In the genomic region with DNA sequence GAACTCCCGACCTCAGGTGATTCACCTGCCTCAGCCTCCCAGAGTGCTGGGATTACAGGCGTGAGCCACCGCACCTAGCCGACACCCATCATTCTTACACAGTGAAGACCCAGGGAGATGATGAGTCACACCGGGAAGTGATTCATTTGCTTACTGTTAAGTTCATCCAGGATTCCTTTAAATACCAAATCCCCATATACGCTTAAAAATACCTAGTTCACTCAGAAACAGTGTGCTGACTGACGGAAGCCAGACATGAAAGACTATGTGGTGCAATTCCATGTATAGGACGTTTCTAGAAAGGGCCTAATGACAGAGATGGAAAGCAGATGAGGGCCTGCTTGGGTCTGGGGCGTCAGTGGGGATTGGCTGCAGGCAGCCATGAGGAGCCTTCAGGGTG, we compare ENCODE assay signal across 13 cellular contexts.
DNase-seq lines count a peak whose midpoint lies in the region; ATAC-seq and TF ChIP-seq lines count a peak whose summit lies in the region.
"Had no signal": no experiment of that assay in that cellular context is flagged by ENCODE, and none has a peak within 500 bp of the region (broad histone marks: within the 10 kb centered on the region; RNA-seq: fewer than 3 reads in every experiment).

No MANE protein-coding gene starts in this region.

- DNase-seq in EH (ENCODE audit: low read depth) (peak; percentile 90), HT-29 (ENCODE audit: low spot score) (peak; percentile 9), astrocyte of the cerebellum (ENCODE audit: low read depth) (peak; percentile 62), lung microvascular endothelial cell (ENCODE audit: low read depth in 2 of 2) (peak; percentile 26 to 86), left cardiac atrium (no peak), occipital lobe (lab: John Stamatoyannopoulos, UW) (no peak), uterus (no peak)
- DNase-seq: activated CD4-positive, alpha-beta T cell treated with anti-CD3 and anti-CD28 coated beads for 4 hours; COR-L47; NCI-H1105 treated with DMSO at 0.1 percent for 48 hours; NCI-H526 treated with DMSO at 0.1 percent for 48 hours had no signal

- TF ChIP-seq CTCF in astrocyte of the cerebellum (IDR thresholded peaks at IDR 0.05; ENCODE audit: low read depth, low read length, missing control alignments) (no peak), uterus (IDR thresholded peaks at IDR 0.05) (no peak)

- no peak for ATAC-seq in GM21576 (IDR thresholded peaks at IDR 0.05; ENCODE audit: unreplicated experiment)
- no peak for ATAC-seq in left cardiac atrium

- no peak overlapping the region for H3K27ac ChIP-seq in uterus
- H3K27ac ChIP-seq: HL-60 had no signal

- H3K9me3 ChIP-seq in uterus, result no peaks in the 10 kb centered on the region

- intact Hi-C loops in left cardiac atrium (cut with DNase I) (no loop called here), uterus (cut with DNase I; ENCODE audit: low total_unique reads) (no loop called here)

- H3K4me3 ChIP-seq in astrocyte of the cerebellum (ENCODE audit: low read depth, low read length) (no peak overlapping the region), uterus (no peak overlapping the region)

- no peaks in the 10 kb centered on the region for H3K27me3 ChIP-seq in uterus

- no peaks in the 10 kb centered on the region for H3K36me3 ChIP-seq in uterus

- in situ Hi-C loops in astrocyte of the cerebellum (cut with HindIII; ENCODE audit: low sequenced_read_pairs), result no loop called here

- no peaks in the 10 kb centered on the region for H3K4me1 ChIP-seq in uterus

- TF ChIP-seq POLR2A in uterus (IDR thresholded peaks at IDR 0.05), result no peak

Comparison
In these comparisons a context has a peak if more than half of its experiments do, and no peak if none do; other contexts are left out.
1. DNase-seq: peak in EH (single experiment), HT-29 (single experiment), astrocyte of the cerebellum (single experiment) and lung microvascular endothelial cell (2 of 2); none in left cardiac atrium (single experiment), occipital lobe (single experiment) and uterus (0 of 2).